In genomic region chr9:91192785-91193657, GRCh38 we compare ENCODE assay signal across 8 cellular contexts.
DNase-seq lines count a peak whose midpoint lies in the region; ATAC-seq and TF ChIP-seq lines count a peak whose summit lies in the region.

No MANE protein-coding gene starts in this region.

- peak overlapping the region; percentile 94 to 99 for H3K27ac ChIP-seq in left lung

- TF ChIP-seq CTCF in left lung (IDR thresholded peaks at IDR 0.05) = no peak

- in situ Hi-C loops in G401 (cut with HindIII; ENCODE audit: low sequenced_read_pairs) = no loop called here

- H3K4me1 ChIP-seq in left lung = peaks cover 27 to 69% of the 10 kb centered on the region in 2 donors

- peaks cover 17% of the 10 kb centered on the region for H3K9me3 Mint-ChIP-seq in activated CD4-positive, alpha-beta T cell treated with anti-CD3 and anti-CD28 coated beads for 36 hours (ENCODE audit: low read depth)
- peaks cover 11% of the 10 kb centered on the region for H3K9me3 Mint-ChIP-seq in dendritic cell treated with granulocyte-macrophage colony-stimulating factor and Interleukin-4, amounts not matched to agents 40 ng/mL and 50 ng/mL, for 4 days

- H3K4me1 Mint-ChIP-seq in activated CD4-positive, alpha-beta T cell treated with anti-CD3 and anti-CD28 coated beads for 36 hours = peaks cover 66% of the 10 kb centered on the region
- H3K4me1 Mint-ChIP-seq in dendritic cell treated with granulocyte-macrophage colony-stimulating factor and Interleukin-4, amounts not matched to agents 40 ng/mL and 50 ng/mL, for 4 days (ENCODE audit: low read depth) = peaks cover 78% of the 10 kb centered on the region

- H3K36me3 ChIP-seq in left lung = no peaks in the 10 kb centered on the region

- intact Hi-C loops in activated CD4-positive, alpha-beta T cell treated with anti-CD3 and anti-CD28 coated beads for 36 hours (cut with DNase I, micrococcal nuclease) = loop anchor here (1.0 to 10.0 kb wide), 23 partner anchors 14 to 1768 kb away; no protein-coding TSS in a partner anchor
- intact Hi-C loops in dendritic cell treated with granulocyte-macrophage colony-stimulating factor and Interleukin-4, amounts not matched to agents 40 ng/mL and 50 ng/mL, for 4 days (cut with micrococcal nuclease) = loop anchor here (1.0 to 5.0 kb wide), 6 partner anchors 30 to 230 kb away; partner anchors contain the start of gene NFIL3
- intact Hi-C loops in left lung (cut with DNase I) = loop anchor here in 1 of 2 donors (5.0 kb wide), 1 partner anchor 131 kb away; no protein-coding TSS in a partner anchor

- peak overlapping the region; percentile 65 for H3K4me3 Mint-ChIP-seq in activated CD4-positive, alpha-beta T cell treated with anti-CD3 and anti-CD28 coated beads for 36 hours
- peak overlapping the region; percentile 71 for H3K4me3 Mint-ChIP-seq in dendritic cell treated with granulocyte-macrophage colony-stimulating factor and Interleukin-4, amounts not matched to agents 40 ng/mL and 50 ng/mL, for 4 days

- ATAC-seq in HG02588 (IDR thresholded peaks at IDR 0.05; ENCODE audit: unreplicated experiment) = peak; percentile 24
- ATAC-seq in activated CD4-positive, alpha-beta T cell treated with anti-CD3 and anti-CD28 coated beads for 36 hours = peak; percentile 78
- peak; percentile 84 for ATAC-seq in left lung

- H3K27me3 Mint-ChIP-seq in activated CD4-positive, alpha-beta T cell treated with anti-CD3 and anti-CD28 coated beads for 36 hours = no peaks in the 10 kb centered on the region
- no peaks in the 10 kb centered on the region for H3K27me3 Mint-ChIP-seq in dendritic cell treated with granulocyte-macrophage colony-stimulating factor and Interleukin-4, amounts not matched to agents 40 ng/mL and 50 ng/mL, for 4 days

- peaks cover 39% of the 10 kb centered on the region for H3K36me3 Mint-ChIP-seq in activated CD4-positive, alpha-beta T cell treated with anti-CD3 and anti-CD28 coated beads for 36 hours (ENCODE audit: low read depth)
- no peaks in the 10 kb centered on the region for H3K36me3 Mint-ChIP-seq in dendritic cell treated with granulocyte-macrophage colony-stimulating factor and Interleukin-4, amounts not matched to agents 40 ng/mL and 50 ng/mL, for 4 days (ENCODE audit: low read depth)

- peak overlapping the region; percentile 27 to 35 for H3K4me3 ChIP-seq in left lung

- CTCF ChIA-PET in activated CD4-positive, alpha-beta T cell treated with anti-CD3 and anti-CD28 coated beads for 36 hours (lab: Charles Lee) = interaction anchor here (0.6 to 2.4 kb wide), 18 partner anchors 9 to 278 kb away, joined by 3 to 15 read pairs (median 3); no protein-coding TSS in a partner anchor

- peak overlapping the region; percentile 94 for H3K27ac Mint-ChIP-seq in activated CD4-positive, alpha-beta T cell treated with anti-CD3 and anti-CD28 coated beads for 36 hours
- peak overlapping the region; percentile 100 for H3K27ac Mint-ChIP-seq in dendritic cell treated with granulocyte-macrophage colony-stimulating factor and Interleukin-4, amounts not matched to agents 40 ng/mL and 50 ng/mL, for 4 days

- peak; percentile 58 for DNase-seq in G401 (ENCODE audit: low spot score)
- DNase-seq in NCI-H2171 treated with DMSO at 0.1 percent for 48 hours (lab: John Stamatoyannopoulos, UW) = peak; percentile 63
- DNase-seq in activated CD4-positive, alpha-beta T cell treated with anti-CD3 and anti-CD28 coated beads for 36 hours = peak; percentile 91
- DNase-seq in left lung = peak; percentile 88
- peak; percentile 93 for DNase-seq in stimulated activated CD4-positive, alpha-beta T cell treated with anti-CD3 and anti-CD28 coated beads, Interleukin-1b, Interleukin-23, amount 100 ng/mL, for 48 hours
- no peak for DNase-seq in middle frontal gyrus (ENCODE audit: extremely low spot score, low spot score)

- POLR2A ChIA-PET in activated CD4-positive, alpha-beta T cell treated with anti-CD3 and anti-CD28 coated beads for 36 hours (lab: Charles Lee) = interaction anchor here (0.6 to 6.5 kb wide), 23 partner anchors 14 to 278 kb away, joined by 3 to 69 read pairs (median 4); partner anchors contain the start of gene NFIL3

- H3K27me3 ChIP-seq in left lung = no peaks in the 10 kb centered on the region

- no peaks in the 10 kb centered on the region for H3K9me3 ChIP-seq in left lung

Comparison
In these comparisons a context has a peak if more than half of its experiments do, and no peak if none do; other contexts are left out.
1. ATAC-seq: peak in every context shown above with its lines; median percentile 84 in left lung; 78 in activated CD4-positive, alpha-beta T cell treated with anti-CD3 and anti-CD28 coated beads for 36 hours; 24 in HG02588.